In the genomic region with DNA sequence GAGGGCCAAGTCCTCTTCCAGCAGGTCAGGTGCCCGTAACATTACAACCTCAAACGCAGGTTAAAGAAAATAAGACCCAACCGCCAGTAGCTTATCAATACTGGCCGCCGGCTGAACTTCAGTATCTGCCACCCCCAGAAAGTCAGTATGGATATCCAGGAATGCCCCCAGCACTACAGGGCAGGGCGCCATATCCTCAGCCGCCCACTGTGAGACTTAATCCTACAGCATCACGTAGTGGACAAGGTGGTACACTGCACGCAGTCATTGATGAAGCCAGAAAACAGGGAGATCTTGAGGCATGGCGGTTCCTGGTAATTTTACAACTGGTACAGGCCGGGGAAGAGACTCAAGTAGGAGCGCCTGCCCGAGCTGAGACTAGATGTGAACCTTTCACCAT, we compare ENCODE assay signal across 8 cellular contexts. TPM values are rescaled to one million over a fixed set of nuclear protein-coding genes. Genes with fewer than 3 reads are reported as not detected.
DNase-seq lines count a peak whose midpoint lies in the region; ATAC-seq, FAIRE-seq and TF ChIP-seq lines count a peak whose summit lies in the region.
"Not testable (repeated sequence)": the region's sequence is repeated elsewhere in the genome, so short reads cannot be mapped to it uniquely, and the experiment has no call there.

No MANE protein-coding gene starts in this region.

- H3K27ac ChIP-seq in MM.1S (ENCODE audit: low read length) = not testable (repeated sequence)

- TF ChIP-seq CTCF in MM.1S (IDR thresholded peaks at IDR 0.05; ENCODE audit: low read length) (peak; percentile 53), epithelial cell of proximal tubule (conservative IDR thresholded peaks at IDR 0.05; ENCODE audit: low read depth, low read length) (peak; percentile 55)

- FAIRE-seq in GM19239 (lab: Jason Lieb, UNC) = peak; percentile 42

- not testable (repeated sequence) for H3K36me3 ChIP-seq in MM.1S (replicated peaks; ENCODE audit: insufficient read depth, low read length)

- not testable (repeated sequence) for H3K9me3 Mint-ChIP-seq in stimulated activated naive B cell treated with anti-CD40 and anti-IgM and Interleukin-4, amounts not matched to agents 10 μg/mL and 1 μg/mL and 100 μg/mL, for 72 hours

- H3K9ac ChIP-seq in MM.1S (ENCODE audit: low read length) = not testable (repeated sequence)

- H2AFZ ChIP-seq in MM.1S (ENCODE audit: low read length) = peak overlapping the region; percentile 45; the same call in 1 of the 2 replicates

- H3F3A ChIP-seq in MM.1S (ENCODE audit: insufficient read depth, low read length) = not testable (repeated sequence)

- not testable (repeated sequence) for H3K27ac Mint-ChIP-seq in stimulated activated naive B cell treated with anti-CD40 and anti-IgM and Interleukin-4, amounts not matched to agents 10 μg/mL and 1 μg/mL and 100 μg/mL, for 72 hours

- H3K4me2 ChIP-seq in MM.1S (ENCODE audit: low read depth, low read length) = not testable (repeated sequence)

- not testable (repeated sequence) for H3K9me2 ChIP-seq in MM.1S (replicated peaks; ENCODE audit: insufficient read depth, low read length)

- peak; percentile 48 for DNase-seq in COLO829 (ENCODE audit: low spot score)
- not testable (repeated sequence) for DNase-seq in GM19239 (ENCODE audit: insufficient read length, low spot score); epithelial cell of proximal tubule (ENCODE audit: low read depth); left lobe of liver (ENCODE audit: low spot score); stimulated activated naive B cell treated with anti-CD40 and anti-IgM and Interleukin-4, amounts not matched to agents 10 μg/mL and 1 μg/mL and 100 μg/mL, for 72 hours
- DNase-seq in MM.1S = peak; percentile 71
- DNase-seq in activated T-cell treated with anti-CD3 and anti-CD28 coated beads, Interleukin-2, amount 50 U/mL, for 48 hours = peak; percentile 54 to 57

- not testable (repeated sequence) for H3K4me3 ChIP-seq in MM.1S (ENCODE audit: low read length); epithelial cell of proximal tubule (ENCODE audit: low read depth, low read length)

- H3K4me1 Mint-ChIP-seq in stimulated activated naive B cell treated with anti-CD40 and anti-IgM and Interleukin-4, amounts not matched to agents 10 μg/mL and 1 μg/mL and 100 μg/mL, for 72 hours = peaks cover 12 to 19% of the 10 kb centered on the region in 2 donors

- peaks cover 12% of the 10 kb centered on the region for H3K4me1 ChIP-seq in MM.1S (ENCODE audit: low read length)

- not testable (repeated sequence) for H3K9me3 ChIP-seq in MM.1S (replicated peaks; ENCODE audit: insufficient read depth, low read length)

- not testable (repeated sequence) for H3K4me3 Mint-ChIP-seq in stimulated activated naive B cell treated with anti-CD40 and anti-IgM and Interleukin-4, amounts not matched to agents 10 μg/mL and 1 μg/mL and 100 μg/mL, for 72 hours

- ATAC-seq in HG02885 (IDR thresholded peaks at IDR 0.05; ENCODE audit: poor library complexity, unreplicated experiment) = peak; percentile 96
- peak; percentile 70 for ATAC-seq in left lobe of liver
- ATAC-seq in stimulated activated naive B cell treated with anti-CD40 and anti-IgM and Interleukin-4, amounts not matched to agents 10 μg/mL and 1 μg/mL and 100 μg/mL, for 72 hours (replicated peaks) = peak; percentile 75 to 78

- not testable (repeated sequence) for H3K27me3 Mint-ChIP-seq in stimulated activated naive B cell treated with anti-CD40 and anti-IgM and Interleukin-4, amounts not matched to agents 10 μg/mL and 1 μg/mL and 100 μg/mL, for 72 hours

- H4K20me1 ChIP-seq in MM.1S (ENCODE audit: insufficient read depth, low read length) = not testable (repeated sequence)

- not testable (repeated sequence) for H3K27me3 ChIP-seq in MM.1S (replicated peaks; ENCODE audit: insufficient read depth, low read length)

- not testable (repeated sequence) for H3K79me2 ChIP-seq in MM.1S (ENCODE audit: low read length)

- not testable (repeated sequence) for H3K36me3 Mint-ChIP-seq in stimulated activated naive B cell treated with anti-CD40 and anti-IgM and Interleukin-4, amounts not matched to agents 10 μg/mL and 1 μg/mL and 100 μg/mL, for 72 hours

RNA-seq across cellular contexts. Expression of a gene that starts 7.0 kb away (rescaled TPM):
- total RNA-seq in epithelial cell of proximal tubule (2,026 and 2,298 TPM in 2 replicates), left lobe of liver (344 TPM)

RNA-seq across cellular contexts. Expression of a gene that starts 16.6 kb away (rescaled TPM):
- total RNA-seq in epithelial cell of proximal tubule (11.8 and 12.8 TPM in 2 replicates), left lobe of liver (6.0 TPM)

RNA-seq across cellular contexts. Expression of a gene that starts 30.9 kb away (rescaled TPM):
- total RNA-seq in epithelial cell of proximal tubule (7.9 and 9.3 TPM in 2 replicates), left lobe of liver (2.1 TPM)
